16 cellular contexts compared by ENCODE assay signal in genomic region chr3:139639662-139640061, GRCh38. TPM values are rescaled to one million over a fixed set of nuclear protein-coding genes. Genes with fewer than 3 reads are reported as not detected.
DNase-seq lines count a peak whose midpoint lies in the region; ATAC-seq and TF ChIP-seq lines count a peak whose summit lies in the region.
"Had no signal": no experiment of that assay in that cellular context is flagged by ENCODE, and none has a peak within 500 bp of the region (broad histone marks: within the 10 kb centered on the region; RNA-seq: fewer than 3 reads in every experiment).

No MANE protein-coding gene starts in this region.

- peak; percentile 74 for ATAC-seq in stimulated activated naive CD8-positive, alpha-beta T cell treated with anti-CD3 and anti-CD28 coated beads, Interleukin-15, amount 100 ng/mL, for 72 hours
- no peak for ATAC-seq in stimulated activated naive CD8-positive, alpha-beta T cell treated with anti-CD3 and anti-CD28 coated beads, Interleukin-15, Interleukin-2, amounts not matched to agents 100 U/mL and 50 U/mL, for 24 hours
- ATAC-seq in GM19463 (IDR thresholded peaks at IDR 0.05; ENCODE audit: unreplicated experiment) (peak; percentile 57), HG03432 (IDR thresholded peaks at IDR 0.05; ENCODE audit: unreplicated experiment) (peak; percentile 84), HG02642 (IDR thresholded peaks at IDR 0.05; ENCODE audit: poor library complexity, unreplicated experiment) (no peak), GM21723 (IDR thresholded peaks at IDR 0.05; ENCODE audit: unreplicated experiment) (no peak), PC-3 (no peak)
- ATAC-seq: HCT116, K562 had no signal

- H3K4me3 ChIP-seq in PC-3 (ENCODE audit: low read length): no peak overlapping the region
- H3K4me3 ChIP-seq: K562 had no signal

- H3K9me3 Mint-ChIP-seq in stimulated activated naive CD8-positive, alpha-beta T cell treated with anti-CD3 and anti-CD28 coated beads, Interleukin-15, amount 100 ng/mL, for 72 hours: peaks cover 6 to 9% of the 10 kb centered on the region in 2 donors

- no peak for DNase-seq in stimulated activated naive CD8-positive, alpha-beta T cell treated with anti-CD3 and anti-CD28 coated beads, Interleukin-15, amount 100 ng/mL, for 72 hours
- DNase-seq in stimulated activated naive CD8-positive, alpha-beta T cell treated with anti-CD3 and anti-CD28 coated beads, Interleukin-15, Interleukin-2, amounts not matched to agents 100 U/mL and 50 U/mL, for 24 hours: no peak
- DNase-seq in PC-3: no peak
- DNase-seq: BE2C; CD4-positive, alpha-beta memory T cell; DMS53; GF-D8; Kasumi-1 had no signal

- H3K4me3 Mint-ChIP-seq in stimulated activated naive CD8-positive, alpha-beta T cell treated with anti-CD3 and anti-CD28 coated beads, Interleukin-15, amount 100 ng/mL, for 72 hours: no peak overlapping the region
- H3K4me3 Mint-ChIP-seq: CD4-positive, alpha-beta memory T cell had no signal

- no peaks in the 10 kb centered on the region for H3F3A ChIP-seq in PC-3 (ENCODE audit: low read length, unreplicated experiment)

- peaks cover 17% of the 10 kb centered on the region for H3K4me1 Mint-ChIP-seq in stimulated activated naive CD8-positive, alpha-beta T cell treated with anti-CD3 and anti-CD28 coated beads, Interleukin-15, amount 100 ng/mL, for 72 hours
- H3K4me1 Mint-ChIP-seq: CD4-positive, alpha-beta memory T cell had no signal

- TF ChIP-seq CTCF in PC-3 (conservative IDR thresholded peaks at IDR 0.05; ENCODE audit: low read depth, low read length): no peak

- H3K9me2 ChIP-seq in PC-3 (replicated peaks; ENCODE audit: low read length): no peaks in the 10 kb centered on the region

- H3K27ac ChIP-seq in PC-3 (ENCODE audit: low read length): no peak overlapping the region
- H3K27ac ChIP-seq: C4-2B, HL-60 had no signal

- H3K4me2 ChIP-seq in PC-3 (ENCODE audit: low read length): no peak overlapping the region

- no peak overlapping the region for H2AFZ ChIP-seq in PC-3 (ENCODE audit: low read length)

- peak overlapping the region; percentile 20 to 66 for H3K27ac Mint-ChIP-seq in stimulated activated naive CD8-positive, alpha-beta T cell treated with anti-CD3 and anti-CD28 coated beads, Interleukin-15, amount 100 ng/mL, for 72 hours
- H3K27ac Mint-ChIP-seq: CD4-positive, alpha-beta memory T cell had no signal

- intact Hi-C loops in PC-3 (cut with micrococcal nuclease): no loop called here

- no peaks in the 10 kb centered on the region for H3K27me3 Mint-ChIP-seq in stimulated activated naive CD8-positive, alpha-beta T cell treated with anti-CD3 and anti-CD28 coated beads, Interleukin-15, amount 100 ng/mL, for 72 hours
- H3K27me3 Mint-ChIP-seq: CD4-positive, alpha-beta memory T cell had no signal

- no peaks in the 10 kb centered on the region for H3K27me3 ChIP-seq in PC-3 (ENCODE audit: low read length)
- H3K27me3 ChIP-seq: BE2C had no signal

- no peaks in the 10 kb centered on the region for H3K79me2 ChIP-seq in PC-3 (ENCODE audit: low read length)

- CTCF ChIA-PET in PC-3 (lab: Charles Lee): no interaction called here

- BruUV-seq in PC-3 (replicated peaks; lab: Mats Ljungman, UMichigan): no TSS peak

- H3K9me3 ChIP-seq in PC-3 (ENCODE audit: low read length): no peaks in the 10 kb centered on the region
- H3K9me3 ChIP-seq: BE2C had no signal

- H3K4me1 ChIP-seq in PC-3 (ENCODE audit: insufficient read depth, low read length): no peaks in the 10 kb centered on the region
- H3K4me1 ChIP-seq: BE2C had no signal

- H3K9ac ChIP-seq in PC-3 (ENCODE audit: low read length): no peak overlapping the region

- H3K36me3 ChIP-seq in PC-3 (ENCODE audit: low read depth, low read length): no peaks in the 10 kb centered on the region
- H3K36me3 ChIP-seq: BE2C had no signal

- H4K20me1 ChIP-seq in PC-3 (ENCODE audit: low read length): no peaks in the 10 kb centered on the region

- POLR2A ChIA-PET in PC-3 (lab: Charles Lee; ENCODE audit: unreplicated experiment): no interaction called here

RNA-seq across cellular contexts. Expression of gene NMNAT3, which starts 38.1 kb away (rescaled TPM):
- total RNA-seq in PC-3 (2014; rRNA removed): 4.8 and 6.5 TPM in 2 replicates

Comparison
In these comparisons a context has a peak if more than half of its experiments do, and no peak if none do; other contexts are left out.
1. ATAC-seq: peak in stimulated activated naive CD8-positive, alpha-beta T cell treated with anti-CD3 and anti-CD28 coated beads, Interleukin-15, amount 100 ng/mL, for 72 hours (single experiment), GM19463 (single experiment) and HG03432 (single experiment); none in stimulated activated naive CD8-positive, alpha-beta T cell treated with anti-CD3 and anti-CD28 coated beads, Interleukin-15, Interleukin-2, amounts not matched to agents 100 U/mL and 50 U/mL, for 24 hours (single experiment), HG02642 (single experiment), GM21723 (single experiment) and PC-3 (single experiment).